11 cellular contexts compared by ENCODE assay signal in genomic region chr12:1429980-1430379, GRCh38.
DNase-seq lines count a peak whose midpoint lies in the region; TF ChIP-seq lines count a peak whose summit lies in the region.
"Had no signal": no experiment of that assay in that cellular context is flagged by ENCODE, and none has a peak within 500 bp of the region (broad histone marks: within the 10 kb centered on the region; RNA-seq: fewer than 3 reads in every experiment).

No MANE protein-coding gene starts in this region.

- H3K27ac Mint-ChIP-seq in Calu3 (ENCODE audit: unreplicated experiment), result no peak overlapping the region
- H3K27ac Mint-ChIP-seq: CD4-positive, CD25-positive, alpha-beta regulatory T cell had no signal

- DNase-seq in AG08395 (ENCODE audit: low spot score) (peak; percentile 89), HT1080 (ENCODE audit: low read depth) (peak; percentile 83), astrocyte of the hippocampus (ENCODE audit: low read depth, low spot score) (peak; percentile 35), kidney epithelial cell (ENCODE audit: low read depth) (peak; percentile 25), ecto neural progenitor cell (ENCODE audit: low spot score) (no peak), Calu3 (no peak), amygdala (lab: John Stamatoyannopoulos, UW) (no peak), COR-L47 (lab: John Stamatoyannopoulos, UW) (no peak)
- DNase-seq: CD4-positive, CD25-positive, alpha-beta regulatory T cell; NCI-H1436 had no signal

- H3K4me1 Mint-ChIP-seq in Calu3 (ENCODE audit: low read depth, unreplicated experiment), result peaks cover 3% of the 10 kb centered on the region

- no peaks in the 10 kb centered on the region for H3K36me3 ChIP-seq in kidney epithelial cell (ENCODE audit: control insufficient read depth, insufficient read depth, low read length)

- H3K4me3 ChIP-seq in kidney epithelial cell (ENCODE audit: low read depth, low read length), result no peak overlapping the region
- H3K4me3 ChIP-seq: hepatocyte had no signal

- no peaks in the 10 kb centered on the region for H3K27me3 Mint-ChIP-seq in Calu3 (ENCODE audit: unreplicated experiment)
- H3K27me3 Mint-ChIP-seq: CD4-positive, CD25-positive, alpha-beta regulatory T cell had no signal

- TF ChIP-seq CTCF in kidney epithelial cell (IDR thresholded peaks at IDR 0.05; ENCODE audit: insufficient read depth, low read length, poor library complexity, severe bottlenecking) (no peak), Calu3 (IDR thresholded peaks at IDR 0.05; ENCODE audit: unreplicated experiment) (no peak)

- CTCF ChIA-PET in Calu3 (lab: Charles Lee), result no interaction called here

- no peak overlapping the region for H3K4me3 Mint-ChIP-seq in Calu3 (ENCODE audit: low read depth, unreplicated experiment)
- H3K4me3 Mint-ChIP-seq: CD4-positive, CD25-positive, alpha-beta regulatory T cell had no signal

- H3K36me3 Mint-ChIP-seq in Calu3 (ENCODE audit: insufficient read depth, unreplicated experiment), result peaks cover 4% of the 10 kb centered on the region
- H3K36me3 Mint-ChIP-seq: CD4-positive, CD25-positive, alpha-beta regulatory T cell had no signal

- intact Hi-C loops in Calu3 (cut with micrococcal nuclease; ENCODE audit: unreplicated experiment), result no loop called here

- no peaks in the 10 kb centered on the region for H3K27me3 ChIP-seq in kidney epithelial cell (ENCODE audit: control insufficient read depth, insufficient read depth, low read length)
- H3K27me3 ChIP-seq: hepatocyte had no signal

- H3K9me3 Mint-ChIP-seq in Calu3 (ENCODE audit: low read depth, unreplicated experiment), result no peaks in the 10 kb centered on the region
- H3K9me3 Mint-ChIP-seq: CD4-positive, CD25-positive, alpha-beta regulatory T cell had no signal

- BruUV-seq in Calu3 (replicated peaks; lab: Mats Ljungman, UMichigan), result no TSS peak

Comparison
In these comparisons a context has a peak if more than half of its experiments do, and no peak if none do; other contexts are left out.
1. DNase-seq: peak in AG08395 (single experiment), HT1080 (single experiment), astrocyte of the hippocampus (single experiment) and kidney epithelial cell (single experiment); none in ecto neural progenitor cell (single experiment), Calu3 (single experiment), amygdala (0 of 56) and COR-L47 (single experiment).